In genomic region chr5:141402553-141403328, GRCh38 we compare ENCODE assay signal across 8 cellular contexts. TPM values are rescaled to one million over a fixed set of nuclear protein-coding genes. Genes with fewer than 3 reads are reported as not detected.
DNase-seq lines count a peak whose midpoint lies in the region; ATAC-seq, FAIRE-seq and TF ChIP-seq lines count a peak whose summit lies in the region.

TSS of gene PCDHGA9 (plus strand) at chr5:141402778. CDS start at chr5:141402953, 175 bp downstream.

- DNase-seq in Ammon's horn (ENCODE audit: low spot score) (peak; percentile 11), HCEC 1CT (peak; percentile 42), bronchial epithelial cell (ENCODE audit: low read depth) (peak; percentile 20), Caco-2 (no peak)
- DNase-seq in stimulated activated CD4-positive, alpha-beta T cell treated with anti-CD3 and anti-CD28 coated beads, Interleukin-2, amount 100 ng/mL, for 48 hours = no peak

- FAIRE-seq in bronchial epithelial cell (lab: Jason Lieb, UNC) = no peak

- peaks cover 55 to 76% of the 10 kb centered on the region in 2 donors for H3K9me3 ChIP-seq in muscle layer of duodenum (ENCODE audit: control insufficient read depth in 1 of 2, low read length in 2 of 2)
- peaks cover 19% of the 10 kb centered on the region for H3K9me3 ChIP-seq in Caco-2

- BruUV-seq in Caco-2 (replicated peaks; lab: Mats Ljungman, UMichigan) = no TSS peak

- no peaks in the 10 kb centered on the region for H3K27me3 Mint-ChIP-seq in Caco-2 (ENCODE audit: insufficient read depth, unreplicated experiment)

- H3K4me3 Mint-ChIP-seq in Caco-2 (ENCODE audit: unreplicated experiment) = no peak within 1 kb of the TSS

- peaks cover 11% of the 10 kb centered on the region for H3K9me3 Mint-ChIP-seq in Caco-2 (ENCODE audit: unreplicated experiment)

- H3K4me1 ChIP-seq in muscle layer of duodenum (ENCODE audit: control insufficient read depth in 1 of 2, insufficient read depth in 2 of 2, low read length in 2 of 2) (peaks cover 0 to 4% of the 10 kb centered on the region in 2 donors), Caco-2 (no peaks in the 10 kb centered on the region)

- H3K36me3 ChIP-seq in bronchial epithelial cell (ENCODE audit: control insufficient read depth, insufficient read depth, low read length) = no peaks in the 10 kb centered on the region
- H3K36me3 ChIP-seq in muscle layer of duodenum (ENCODE audit: control insufficient read depth in 1 of 2, insufficient read depth in 2 of 2, low read length in 2 of 2) = peaks cover 0 to 10% of the 10 kb centered on the region in 2 donors
- H3K36me3 ChIP-seq in Caco-2 (ENCODE audit: control insufficient read depth, insufficient read depth, low read length) = no peaks in the 10 kb centered on the region

- H3K27ac ChIP-seq in muscle layer of duodenum (ENCODE audit: low read length) = no peak within 1 kb of the TSS

- H3K27me3 ChIP-seq in bronchial epithelial cell (ENCODE audit: control insufficient read depth, insufficient read depth, low read length) = no peaks in the 10 kb centered on the region
- no peaks in the 10 kb centered on the region for H3K27me3 ChIP-seq in muscle layer of duodenum (ENCODE audit: low read depth, low read length)
- no peaks in the 10 kb centered on the region for H3K27me3 ChIP-seq in Caco-2 (replicated peaks; ENCODE audit: control insufficient read depth, insufficient read depth, low read length)

- H3K4me3 ChIP-seq in bronchial epithelial cell (ENCODE audit: low read depth, low read length) (peak within 1 kb of the TSS; percentile 11), muscle layer of duodenum (ENCODE audit: low read depth in 1 of 2, low read length in 2 of 2) (peak within 1 kb of the TSS; percentile 45 to 68), Caco-2 (ENCODE audit: low read depth, low read length) (no peak within 1 kb of the TSS)

- no peaks in the 10 kb centered on the region for H3K4me1 Mint-ChIP-seq in Caco-2 (ENCODE audit: low read depth, unreplicated experiment)

- H3K27ac Mint-ChIP-seq in Caco-2 (ENCODE audit: unreplicated experiment) = no peak within 1 kb of the TSS

- POLR2A ChIA-PET in Caco-2 (lab: Charles Lee) = no interaction called here

- CTCF ChIA-PET in Caco-2 (lab: Charles Lee) = no interaction called here

- ATAC-seq in HG02571 (IDR thresholded peaks at IDR 0.05; ENCODE audit: unreplicated experiment) (no peak), GM21423 (IDR thresholded peaks at IDR 0.05; ENCODE audit: unreplicated experiment) (no peak)

- TF ChIP-seq CTCF in bronchial epithelial cell (IDR thresholded peaks at IDR 0.05; ENCODE audit: insufficient read depth, low read length, severe bottlenecking) (peak; percentile 44), Caco-2 (IDR thresholded peaks at IDR 0.05; ENCODE audit: insufficient read depth in 1 of 2, low read depth in 1 of 2, low read length in 1 of 2, severe bottlenecking in 1 of 2, unreplicated experiment in 1 of 2) (no peak)

- intact Hi-C loops in Caco-2 (cut with micrococcal nuclease; ENCODE audit: unreplicated experiment) = no loop called here

- H3K36me3 Mint-ChIP-seq in Caco-2 (ENCODE audit: insufficient read depth, unreplicated experiment) = peaks cover 17% of the 10 kb centered on the region

RNA-seq across cellular contexts. Expression of gene PCDHGA9, which starts in this region (rescaled TPM):
- total RNA-seq in bronchial epithelial cell = 0.53 and 1.5 TPM in 2 replicates
- total RNA-seq in Caco-2 (2022) = 2.8 and 4.4 TPM in 2 replicates

Comparison
In these comparisons a context has a peak if more than half of its experiments do, and no peak if none do; other contexts are left out.
1. DNase-seq: peak in Ammon's horn (single experiment), HCEC 1CT (single experiment) and bronchial epithelial cell (single experiment); none in Caco-2 (0 of 2) and stimulated activated CD4-positive, alpha-beta T cell treated with anti-CD3 and anti-CD28 coated beads, Interleukin-2, amount 100 ng/mL, for 48 hours (0 of 2).